18 cellular contexts compared by ENCODE assay signal in genomic region chr6:165630544-165630953, GRCh38. TPM values are rescaled to one million over a fixed set of nuclear protein-coding genes. Genes with fewer than 3 reads are reported as not detected.
"Had no signal": no experiment of that assay in that cellular context is flagged by ENCODE, and none has a peak within 500 bp of the region (broad histone marks: within the 10 kb centered on the region; RNA-seq: fewer than 3 reads in every experiment).

No MANE protein-coding gene starts in this region.

- DNase-seq: activated CD4-positive, alpha-beta T cell treated with anti-CD3 and anti-CD28 coated beads, Interleukin-2, amount 10 ng/mL, durations not matched to agents 24 days and 14 days; activated CD8-positive, alpha-beta T cell treated with anti-CD3 and anti-CD28 coated beads for 36 hours; activated naive CD4-positive, alpha-beta T cell treated with anti-CD3 and anti-CD28 coated beads, Interleukin-2, amount 10 ng/mL, durations not matched to agents 7 days and 5 days; activated naive CD8-positive, alpha-beta T cell treated with anti-CD3 and anti-CD28 coated beads, Interleukin-2, amount 50 U/mL, for 24 hours; activated T-cell treated with anti-CD3 and anti-CD28 coated beads, Interleukin-2, amount 50 U/mL, for 1 hour; effector memory CD4-positive, alpha-beta T cell; esophagus squamous epithelium; mucosa of descending colon; naive thymus-derived CD8-positive, alpha-beta T cell; posterior cingulate gyrus; stimulated activated CD4-positive, alpha-beta T cell treated with anti-CD3 and anti-CD28 coated beads, Interleukin-2, amount 100 ng/mL, for 24 hours; stimulated activated naive CD4-positive, alpha-beta T cell treated with Interleukin-2 at 50 U/mL for 16 hours; T1000 had no signal

- H3K4me1 ChIP-seq: ascending aorta, breast epithelium, esophagus squamous epithelium, vagina had no signal

- ATAC-seq: activated CD8-positive, alpha-beta T cell treated with anti-CD3 and anti-CD28 coated beads for 36 hours; activated naive CD8-positive, alpha-beta T cell treated with anti-CD3 and anti-CD28 coated beads, Interleukin-2, amount 50 U/mL, for 24 hours; mucosa of descending colon; naive thymus-derived CD8-positive, alpha-beta T cell had no signal

- H3K36me3 ChIP-seq: ascending aorta, breast epithelium, esophagus squamous epithelium, tibial nerve, vagina had no signal

- H3K4me3 ChIP-seq: ascending aorta, breast epithelium, esophagus squamous epithelium, mucosa of descending colon, tibial nerve, vagina had no signal

- H3K27ac ChIP-seq: ascending aorta, breast epithelium, esophagus squamous epithelium, tibial nerve, vagina had no signal

- H3K9me3 ChIP-seq: ascending aorta, breast epithelium, esophagus squamous epithelium, mucosa of descending colon, tibial nerve, vagina had no signal

- H3K27me3 ChIP-seq: ascending aorta, breast epithelium, tibial nerve, vagina had no signal

RNA-seq across cellular contexts. Expression of gene PDE10A, which starts 32.5 kb away (rescaled TPM):
- total RNA-seq: activated CD4-positive, alpha-beta T cell treated with anti-CD3 and anti-CD28 coated beads, Interleukin-2, amount 10 ng/mL, durations not matched to agents 24 days and 14 days; activated CD8-positive, alpha-beta T cell treated with anti-CD3 and anti-CD28 coated beads for 36 hours; naive thymus-derived CD8-positive, alpha-beta T cell; T-helper 1 cell treated with Interleukin-12 subunit alpha and Interleukin-12 subunit beta and Interleukin-4 antibody, amounts not matched to agents 30 ng/mL and 1 ng/mL, for 36 hours had no signal
- polyA plus RNA-seq: naive thymus-derived CD8-positive, alpha-beta T cell had no signal
